In genomic region chr1:117262976-117263375, GRCh38 we compare ENCODE assay signal across 39 cellular contexts. TPM values are rescaled to one million over a fixed set of nuclear protein-coding genes. Genes with fewer than 3 reads are reported as not detected.
"Had no signal": no experiment of that assay in that cellular context is flagged by ENCODE, and none has a peak within 500 bp of the region (broad histone marks: within the 10 kb centered on the region; RNA-seq: fewer than 3 reads in every experiment).

No MANE protein-coding gene starts in this region.

- H3K4me3 ChIP-seq: adrenal gland, body of pancreas, breast epithelium had no signal

- H3K27ac ChIP-seq: adrenal gland, body of pancreas, brain microvascular endothelial cell, breast epithelium, VCaP had no signal

- H3K4me3 Mint-ChIP-seq: activated B cell treated with CpG ODN at 0.5 μM for 24 hours; activated CD4-positive, alpha-beta memory T cell treated with anti-CD3 and anti-CD28 coated beads for 36 hours; activated CD4-positive, alpha-beta T cell treated with anti-CD3 and anti-CD28 coated beads, Interleukin-2, amount 10 ng/mL, durations not matched to agents 24 days and 14 days; activated CD8-positive, alpha-beta T cell treated with anti-CD3 and anti-CD28 coated beads for 36 hours; activated naive CD4-positive, alpha-beta T cell treated with anti-CD3 and anti-CD28 coated beads for 36 hours; activated naive CD8-positive, alpha-beta T cell treated with anti-CD3 and anti-CD28 coated beads for 36 hours; activated T-cell treated with anti-CD3 and anti-CD28 coated beads, Interleukin-2, amount 50 U/mL, for 4 hours; activated T-cell treated with anti-CD3 and anti-CD28 coated beads, Interleukin-2, amount 50 U/mL, for 72 hours; activated T-helper 1 cell treated with anti-CD3 and anti-CD28 coated beads, Interleukin-12 subunit alpha, Interleukin-12 subunit beta, Interleukin-2, Interleukin-4 antibody, amounts not matched to agents 30 ng/mL and 10 ng/mL and 1 ng/mL, durations not matched to agents 14 hours and 24 hours and 36 hours; activated T-helper 17 cell treated with anti-CD3 and anti-CD28 coated beads, Interleukin-2, amount 50 U/mL, for 72 hours; T-helper 1 cell treated with Interleukin-12 subunit alpha and Interleukin-12 subunit beta and Interleukin-4 antibody, amounts not matched to agents 30 μg/mL and 1 μg/mL, for 36 hours; T-helper 2 cell treated with Interferon-gamma antibody and Interleukin-4, amounts not matched to agents 5 μg/mL and 100 μg/mL, for 36 hours had no signal

- H3K27me3 ChIP-seq: adrenal gland, body of pancreas, brain microvascular endothelial cell, breast epithelium had no signal

- H3K9me3 Mint-ChIP-seq: activated B cell treated with CpG ODN at 0.5 μM for 24 hours; activated T-helper 1 cell treated with anti-CD3 and anti-CD28 coated beads, Interleukin-12 subunit alpha, Interleukin-12 subunit beta, Interleukin-2, Interleukin-4 antibody, amounts not matched to agents 30 ng/mL and 10 ng/mL and 1 ng/mL, durations not matched to agents 14 hours and 24 hours and 36 hours; T-helper 2 cell treated with Interferon-gamma antibody and Interleukin-4, amounts not matched to agents 5 μg/mL and 100 μg/mL, for 36 hours had no signal

- H3K4me1 ChIP-seq: adrenal gland, breast epithelium had no signal

- H3K27ac Mint-ChIP-seq: activated B cell treated with CpG ODN at 0.5 μM for 24 hours; activated CD4-positive, alpha-beta memory T cell treated with anti-CD3 and anti-CD28 coated beads for 36 hours; activated CD4-positive, alpha-beta T cell treated with anti-CD3 and anti-CD28 coated beads, Interleukin-2, amount 10 ng/mL, durations not matched to agents 24 days and 14 days; activated CD8-positive, alpha-beta T cell treated with anti-CD3 and anti-CD28 coated beads for 36 hours; activated naive CD4-positive, alpha-beta T cell treated with anti-CD3 and anti-CD28 coated beads for 36 hours; activated naive CD4-positive, alpha-beta T cell treated with anti-CD3 and anti-CD28 coated beads, Interleukin-2, amount 50 U/mL, for 72 hours; activated naive CD8-positive, alpha-beta T cell treated with anti-CD3 and anti-CD28 coated beads for 36 hours; activated T-cell treated with anti-CD3 and anti-CD28 coated beads, Interleukin-2, amount 50 U/mL, for 72 hours; activated T-helper 1 cell treated with anti-CD3 and anti-CD28 coated beads, Interleukin-12 subunit alpha, Interleukin-12 subunit beta, Interleukin-2, Interleukin-4 antibody, amounts not matched to agents 30 ng/mL and 10 ng/mL and 1 ng/mL, durations not matched to agents 14 hours and 24 hours and 36 hours; activated T-helper 17 cell treated with anti-CD3 and anti-CD28 coated beads, Interleukin-2, amount 50 U/mL, for 72 hours; T-helper 1 cell treated with Interleukin-12 subunit alpha and Interleukin-12 subunit beta and Interleukin-4 antibody, amounts not matched to agents 30 μg/mL and 1 μg/mL, for 36 hours; T-helper 2 cell treated with Interferon-gamma antibody and Interleukin-4, amounts not matched to agents 5 μg/mL and 100 μg/mL, for 36 hours had no signal

- H3K36me3 Mint-ChIP-seq: activated naive CD4-positive, alpha-beta T cell treated with anti-CD3 and anti-CD28 coated beads, Interleukin-2, amount 50 U/mL, for 72 hours had no signal

- H3K36me3 ChIP-seq: adrenal gland, brain microvascular endothelial cell, breast epithelium had no signal

- H3K9me3 ChIP-seq: adrenal gland, body of pancreas had no signal

- H3K4me1 Mint-ChIP-seq: activated B cell treated with CpG ODN at 0.5 μM for 24 hours; activated CD4-positive, alpha-beta T cell treated with anti-CD3 and anti-CD28 coated beads, Interleukin-2, amount 10 ng/mL, durations not matched to agents 24 days and 14 days; activated naive CD8-positive, alpha-beta T cell treated with anti-CD3 and anti-CD28 coated beads for 36 hours; activated T-helper 17 cell treated with anti-CD3 and anti-CD28 coated beads, Interleukin-2, amount 50 U/mL, for 72 hours had no signal

- FAIRE-seq: astrocyte, TTC549 had no signal

- ATAC-seq: activated CD8-positive, alpha-beta T cell treated with anti-CD3 and anti-CD28 coated beads for 36 hours; activated naive CD4-positive, alpha-beta T cell treated with anti-CD3 and anti-CD28 coated beads, Interleukin-2, amount 50 U/mL, for 72 hours; activated T-cell treated with anti-CD3 and anti-CD28 coated beads, Interleukin-2, amount 50 U/mL, for 4 hours; activated T-cell treated with anti-CD3 and anti-CD28 coated beads, Interleukin-2, amount 50 U/mL, for 72 hours; activated T-helper 17 cell treated with anti-CD3 and anti-CD28 coated beads, Interleukin-2, amount 50 U/mL, for 72 hours; body of pancreas had no signal

- H3K27me3 Mint-ChIP-seq: activated CD4-positive, alpha-beta T cell treated with anti-CD3 and anti-CD28 coated beads, Interleukin-2, amount 10 ng/mL, durations not matched to agents 24 days and 14 days; activated CD8-positive, alpha-beta T cell treated with anti-CD3 and anti-CD28 coated beads for 36 hours had no signal

- DNase-seq: activated B cell treated with CpG ODN at 0.5 μM for 24 hours; activated CD4-positive, alpha-beta memory T cell treated with anti-CD3 and anti-CD28 coated beads for 36 hours; activated CD4-positive, alpha-beta T cell treated with anti-CD3 and anti-CD28 coated beads for 4 hours; activated CD4-positive, alpha-beta T cell treated with anti-CD3 and anti-CD28 coated beads, Interleukin-2, amount 10 ng/mL, durations not matched to agents 24 days and 14 days; activated CD4-positive, alpha-beta T cell treated with anti-CD3 and anti-CD28 coated beads, Interleukin-2, amount 50 U/mL, for 1 hour; activated CD4-positive, alpha-beta T cell treated with anti-CD3 and anti-CD28 coated beads, Interleukin-2, amount 50 U/mL, for 4 hours; activated CD4-positive, CD25-positive, alpha-beta regulatory T cell treated with anti-CD3 and anti-CD28 coated beads, Interleukin-2, amount 50 U/mL, for 72 hours; activated CD8-positive, alpha-beta memory T cell treated with anti-CD3 and anti-CD28 coated beads, Interleukin-2, amount 50 U/mL, for 4 hours; activated CD8-positive, alpha-beta T cell treated with anti-CD3 and anti-CD28 coated beads for 36 hours; activated effector memory CD4-positive, alpha-beta T cell treated with anti-CD3 and anti-CD28 coated beads, Interleukin-2, amount 50 U/mL, for 16 hours; activated gamma-delta T cell treated with Interleukin-2 at 50 U/mL for 16 hours; activated naive CD4-positive, alpha-beta T cell; activated naive CD4-positive, alpha-beta T cell treated with anti-CD3 and anti-CD28 coated beads for 36 hours; activated naive CD4-positive, alpha-beta T cell treated with anti-CD3 and anti-CD28 coated beads, Interleukin-2, amount 50 U/mL, for 16 hours; activated naive CD8-positive, alpha-beta T cell treated with anti-CD3 and anti-CD28 coated beads for 36 hours; activated T-cell treated with anti-CD3 and anti-CD28 coated beads for 4 hours; activated T-cell treated with anti-CD3 and anti-CD28 coated beads, Interleukin-2, amount 50 U/mL, for 1 hour; activated T-cell treated with anti-CD3 and anti-CD28 coated beads, Interleukin-2, amount 50 U/mL, for 4 hours; activated T-cell treated with anti-CD3 and anti-CD28 coated beads, Interleukin-2, amount 50 U/mL, for 72 hours; adrenal gland; amniotic stem cell; aorta; body of pancreas; brain microvascular endothelial cell; central memory CD4-positive, alpha-beta T cell; T-helper 1 cell; T-helper 2 cell; T-helper 9 cell had no signal

RNA-seq across cellular contexts. Expression of gene VTCN1, which starts 52.2 kb away (rescaled TPM):
- total RNA-seq: activated B cell treated with CpG ODN at 0.5 μM for 24 hours; activated CD4-positive, alpha-beta memory T cell treated with anti-CD3 and anti-CD28 coated beads for 36 hours; activated CD4-positive, alpha-beta T cell treated with anti-CD3 and anti-CD28 coated beads, Interleukin-2, amount 10 ng/mL, durations not matched to agents 24 days and 14 days; activated CD8-positive, alpha-beta memory T cell treated with anti-CD3 and anti-CD28 coated beads for 36 hours; activated CD8-positive, alpha-beta T cell treated with anti-CD3 and anti-CD28 coated beads for 36 hours; activated naive CD4-positive, alpha-beta T cell treated with anti-CD3 and anti-CD28 coated beads for 36 hours; activated naive CD4-positive, alpha-beta T cell treated with anti-CD3 and anti-CD28 coated beads, Interleukin-2, amount 50 U/mL, for 72 hours; activated naive CD8-positive, alpha-beta T cell treated with anti-CD3 and anti-CD28 coated beads for 36 hours; activated T-cell treated with anti-CD3 and anti-CD28 coated beads, Interleukin-2, amount 50 U/mL, for 4 hours; activated T-cell treated with anti-CD3 and anti-CD28 coated beads, Interleukin-2, amount 50 U/mL, for 72 hours; activated T-helper 1 cell treated with anti-CD3 and anti-CD28 coated beads, Interleukin-12 subunit alpha, Interleukin-12 subunit beta, Interleukin-2, Interleukin-4 antibody, amounts not matched to agents 30 ng/mL and 10 ng/mL and 1 ng/mL, durations not matched to agents 14 hours and 24 hours and 36 hours; activated T-helper 17 cell treated with anti-CD3 and anti-CD28 coated beads, Interleukin-2, amount 50 U/mL, for 72 hours; adrenal gland; cardiac septum had no signal
- polyA plus RNA-seq: adrenal gland had no signal
